Comparison of ENCODE assay signal across 20 cellular contexts in the genomic region with DNA sequence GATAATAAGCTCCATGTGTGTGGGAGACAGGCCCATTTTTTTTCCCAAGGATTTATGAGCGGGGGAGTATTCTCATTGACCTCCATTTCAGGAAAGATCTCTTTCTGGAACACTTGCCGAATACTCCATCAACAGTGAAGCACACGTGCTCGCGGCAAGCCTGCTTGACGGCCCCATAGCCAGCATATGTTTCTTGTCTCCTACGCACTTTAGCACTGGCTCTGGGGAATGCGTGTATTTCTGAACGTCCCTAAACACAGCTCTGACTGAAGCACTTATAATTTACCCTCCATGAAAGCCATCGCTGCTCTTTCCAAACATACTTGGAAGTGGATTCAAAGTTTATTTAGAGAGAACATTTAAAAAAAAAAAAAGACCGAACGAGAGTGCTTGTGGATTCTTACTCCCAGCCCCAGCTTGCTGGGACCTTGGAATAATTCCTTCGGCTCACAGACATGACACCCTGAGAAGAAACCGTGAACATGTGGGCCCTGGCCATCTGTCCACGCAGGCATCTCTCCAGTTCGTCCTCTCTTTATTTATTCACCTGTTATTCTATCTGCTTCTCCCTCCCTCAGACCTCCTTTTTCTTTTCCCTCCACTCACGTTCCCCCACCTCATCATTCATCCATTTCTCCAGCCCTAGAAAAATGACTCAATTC.
DNase-seq lines count a peak whose midpoint lies in the region; ATAC-seq and TF ChIP-seq lines count a peak whose summit lies in the region.
"Had no signal": no experiment of that assay in that cellular context is flagged by ENCODE, and none has a peak within 500 bp of the region (broad histone marks: within the 10 kb centered on the region; RNA-seq: fewer than 3 reads in every experiment).

No MANE protein-coding gene starts in this region.

- intact Hi-C loops in Right ventricle myocardium inferior (cut with DNase I): no loop called here
- intact Hi-C loops in right cardiac atrium (cut with DNase I): no loop called here
- intact Hi-C loops in posterior vena cava (cut with DNase I): no loop called here
- intact Hi-C loops in upper lobe of right lung (cut with DNase I): no loop called here

- no peaks in the 10 kb centered on the region for H3K36me3 ChIP-seq in right atrium auricular region
- no peaks in the 10 kb centered on the region for H3K36me3 ChIP-seq in upper lobe of right lung
- H3K36me3 ChIP-seq: pancreas had no signal

- H3K27ac ChIP-seq in right atrium auricular region (no peak overlapping the region), right cardiac atrium (ENCODE audit: low read length) (no peak overlapping the region), upper lobe of right lung (peak overlapping the region; percentile 70)
- H3K27ac ChIP-seq: A549, pancreas had no signal

- H3K4me3 ChIP-seq in right atrium auricular region (no peak overlapping the region), right cardiac atrium (ENCODE audit: low read length) (no peak overlapping the region), upper lobe of right lung (no peak overlapping the region)
- H3K4me3 ChIP-seq: A549, pancreas had no signal

- H3K9me3 ChIP-seq in right atrium auricular region: no peaks in the 10 kb centered on the region
- H3K9me3 ChIP-seq in right cardiac atrium (ENCODE audit: control insufficient read depth, low read length): no peaks in the 10 kb centered on the region
- no peaks in the 10 kb centered on the region for H3K9me3 ChIP-seq in upper lobe of right lung
- H3K9me3 ChIP-seq: A549, pancreas had no signal

- ATAC-seq in Right ventricle myocardium inferior (peak; percentile 58), right cardiac atrium (no peak), upper lobe of right lung (peak; percentile 18)
- ATAC-seq: A549, PC-3, SK-N-SH treated with all-trans-retinoic acid at 6 μM for 48 hours had no signal

- WGBS in right cardiac atrium: 50% methylated on average over 17 of the region's 17 CpGs

- H3K4me1 ChIP-seq in right atrium auricular region (peaks cover 0 to 12% of the 10 kb centered on the region in 2 donors), right cardiac atrium (ENCODE audit: control insufficient read depth, insufficient read depth, low read length) (peaks cover 4% of the 10 kb centered on the region), upper lobe of right lung (peaks cover 35% of the 10 kb centered on the region)
- H3K4me1 ChIP-seq: A549 had no signal

- TF ChIP-seq CTCF in right atrium auricular region (IDR thresholded peaks at IDR 0.05): no peak
- TF ChIP-seq CTCF in upper lobe of right lung (IDR thresholded peaks at IDR 0.05): no peak

- DNase-seq in Right ventricle myocardium inferior (ENCODE audit: missing footprints) (peak; percentile 50), right atrium auricular region (ENCODE audit: low spot score) (no peak), right cardiac atrium (peak in 2 of 3 donors; percentile 39 to 54), posterior vena cava (ENCODE audit: low spot score) (peak; percentile 61), upper lobe of right lung (peak; percentile 30), hypothalamus (lab: John Stamatoyannopoulos, UW) (no peak), HuH-7.5 (ENCODE audit: low spot score) (no peak), islet precursor cell (no peak)
- DNase-seq: activated naive CD8-positive, alpha-beta T cell treated with anti-CD3 and anti-CD28 coated beads, Interleukin-2, amount 10 ng/mL, durations not matched to agents 7 days and 5 days; activated T-cell treated with anti-CD3 and anti-CD28 coated beads, Interleukin-2, amount 50 U/mL, for 1 hour; CD4-positive, alpha-beta memory T cell; central memory CD4-positive, alpha-beta T cell; DND-41; midbrain; NCI-H1694; NCI-H510A treated with DMSO at 0.1 percent for 48 hours; PC-3 had no signal

- no peaks in the 10 kb centered on the region for H3K27me3 ChIP-seq in right atrium auricular region
- H3K27me3 ChIP-seq in right cardiac atrium (ENCODE audit: control insufficient read depth, insufficient read depth): no peaks in the 10 kb centered on the region
- H3K27me3 ChIP-seq in upper lobe of right lung: no peaks in the 10 kb centered on the region
- H3K27me3 ChIP-seq: pancreas had no signal

Comparison
In these comparisons a context has a peak if more than half of its experiments do, and no peak if none do; other contexts are left out.
1. ATAC-seq: peak in Right ventricle myocardium inferior (single experiment) and upper lobe of right lung (single experiment); none in right cardiac atrium (0 of 2).
2. DNase-seq: peak in Right ventricle myocardium inferior (single experiment), right cardiac atrium (2 of 3), posterior vena cava (single experiment) and upper lobe of right lung (single experiment); none in right atrium auricular region (single experiment), hypothalamus (0 of 51), HuH-7.5 (single experiment) and islet precursor cell (single experiment).